Comparison of ENCODE assay signal across 14 cellular contexts in genomic region chr7:66929170-66929569, GRCh38. TPM values are rescaled to one million over a fixed set of nuclear protein-coding genes. Genes with fewer than 3 reads are reported as not detected.
DNase-seq lines count a peak whose midpoint lies in the region; ATAC-seq and TF ChIP-seq lines count a peak whose summit lies in the region.
"Had no signal": no experiment of that assay in that cellular context is flagged by ENCODE, and none has a peak within 500 bp of the region (broad histone marks: within the 10 kb centered on the region; RNA-seq: fewer than 3 reads in every experiment).

No MANE protein-coding gene starts in this region.

- no peaks in the 10 kb centered on the region for H3K9me3 Mint-ChIP-seq in natural killer cell
- H3K9me3 Mint-ChIP-seq in natural killer cell treated with Interleukin-12 subunit alpha and Interleukin-12 subunit beta and Interleukin-15 and Interleukin-18, amount 100 ng/mL, for 72 hours: no peaks in the 10 kb centered on the region
- no peaks in the 10 kb centered on the region for H3K9me3 Mint-ChIP-seq in activated naive CD8-positive, alpha-beta T cell treated with anti-CD3 and anti-CD28 coated beads, Interleukin-2, amount 50 U/mL, for 24 hours
- no peaks in the 10 kb centered on the region for H3K9me3 Mint-ChIP-seq in effector memory CD8-positive, alpha-beta T cell
- H3K9me3 Mint-ChIP-seq in stimulated activated effector memory CD8-positive, alpha-beta T cell treated with anti-CD3 and anti-CD28 coated beads, Interleukin-12 subunit alpha, Interleukin-12 subunit beta, amount 100 ng/mL, for 72 hours: no peaks in the 10 kb centered on the region
- H3K9me3 Mint-ChIP-seq in H9: no peaks in the 10 kb centered on the region
- H3K9me3 Mint-ChIP-seq: CD4-positive, alpha-beta memory T cell had no signal

- WGBS in H9 (ENCODE audit: extremely low coverage, insufficient read length, low lambda C conversion rate): no CpG with 5 or more reads among the region's 8 CpGs

- H3K79me1 ChIP-seq in H9 (ENCODE audit: insufficient read depth, low read depth, low read length, poor library complexity, severe bottlenecking): peaks cover 5% of the 10 kb centered on the region

- H3K4ac ChIP-seq in H9 (ENCODE audit: low read depth, low read length): no peak overlapping the region

- no peak overlapping the region for H3K4me2 ChIP-seq in H9 (ENCODE audit: insufficient read depth, insufficient read length, low read length)

- H3K9me3 ChIP-seq in H9 (ENCODE audit: control insufficient read depth, low read depth, low read length): no peaks in the 10 kb centered on the region

- H3K14ac ChIP-seq in H9 (ENCODE audit: insufficient read depth, low read length): no peak overlapping the region

- DNase-seq in natural killer cell (no peak), MV-4-11 (lab: John Stamatoyannopoulos, UW) (no peak), H9 (no peak)
- DNase-seq in natural killer cell treated with Interleukin-12 subunit alpha and Interleukin-12 subunit beta and Interleukin-15 and Interleukin-18, amount 100 ng/mL, for 72 hours (ENCODE audit: low spot score): no peak
- DNase-seq in activated naive CD8-positive, alpha-beta T cell treated with anti-CD3 and anti-CD28 coated beads, Interleukin-2, amount 50 U/mL, for 24 hours: no peak
- DNase-seq in effector memory CD8-positive, alpha-beta T cell: no peak
- DNase-seq in stimulated activated effector memory CD8-positive, alpha-beta T cell treated with anti-CD3 and anti-CD28 coated beads, Interleukin-12 subunit alpha, Interleukin-12 subunit beta, amount 100 ng/mL, for 72 hours (ENCODE audit: low spot score in 2 of 2): no peak
- DNase-seq: C1 segment of cervical spinal cord; CD4-positive, alpha-beta memory T cell; DMS79; HCEC 1CT; IMR-90 had no signal

- no peak overlapping the region for H4K8ac ChIP-seq in H9 (replicated peaks; ENCODE audit: insufficient read length, low read depth, low read length)

- H3K18ac ChIP-seq in H9 (ENCODE audit: insufficient read length, low read depth, low read length): no peak overlapping the region

- H4K5ac ChIP-seq in H9 (ENCODE audit: insufficient read length, low read depth, low read length): no peak overlapping the region

- H3K36me3 Mint-ChIP-seq in natural killer cell: no peaks in the 10 kb centered on the region
- H3K36me3 Mint-ChIP-seq in natural killer cell treated with Interleukin-12 subunit alpha and Interleukin-12 subunit beta and Interleukin-15 and Interleukin-18, amount 100 ng/mL, for 72 hours: peaks cover 6% of the 10 kb centered on the region
- H3K36me3 Mint-ChIP-seq in activated naive CD8-positive, alpha-beta T cell treated with anti-CD3 and anti-CD28 coated beads, Interleukin-2, amount 50 U/mL, for 24 hours (ENCODE audit: low read depth): peaks cover 47% of the 10 kb centered on the region
- H3K36me3 Mint-ChIP-seq in effector memory CD8-positive, alpha-beta T cell (ENCODE audit: insufficient read depth): peaks cover 45% of the 10 kb centered on the region
- peaks cover 87% of the 10 kb centered on the region for H3K36me3 Mint-ChIP-seq in stimulated activated effector memory CD8-positive, alpha-beta T cell treated with anti-CD3 and anti-CD28 coated beads, Interleukin-12 subunit alpha, Interleukin-12 subunit beta, amount 100 ng/mL, for 72 hours
- H3K36me3 Mint-ChIP-seq in H9 (ENCODE audit: insufficient read depth in 1 of 3, low read depth in 3 of 3): peaks cover 2 to 19% (median 14%) of the 10 kb centered on the region in 3 experiments; a peak in 6 of 7 replicates

- H3K23ac ChIP-seq in H9 (ENCODE audit: insufficient read length, low read depth, low read length): no peak overlapping the region

- no peak overlapping the region for H3K56ac ChIP-seq in H9 (ENCODE audit: insufficient read length, low read depth, low read length)

- H4K20me1 ChIP-seq in H9 (ENCODE audit: control insufficient read depth, insufficient read depth, insufficient read length): no peaks in the 10 kb centered on the region

- no peak overlapping the region for H3K27ac ChIP-seq in H9 (ENCODE audit: insufficient read length, low read depth, low read length)

- no peak overlapping the region for H2BK12ac ChIP-seq in H9 (ENCODE audit: insufficient read length, low read depth, low read length)

- intact Hi-C loops in natural killer cell (cut with micrococcal nuclease): no loop called here

- no peak overlapping the region for H2BK15ac ChIP-seq in H9 (ENCODE audit: low read depth, low read length)

- no peak overlapping the region for H2BK5ac ChIP-seq in H9 (ENCODE audit: insufficient read length, low read length)

- no peak for TF ChIP-seq CTCF in natural killer cell (IDR thresholded peaks at IDR 0.05)
- TF ChIP-seq CTCF in H9 (conservative IDR thresholded peaks at IDR 0.05): no peak

- no peaks in the 10 kb centered on the region for H3K23me2 ChIP-seq in H9 (ENCODE audit: insufficient read length, low read depth, low read length, poor library complexity, severe bottlenecking)

- no peak overlapping the region for H2BK120ac ChIP-seq in H9 (ENCODE audit: low read depth, low read length, poor library complexity, severe bottlenecking)

- H4K91ac ChIP-seq in H9 (ENCODE audit: insufficient read length, low read depth, low read length): no peak overlapping the region

- H3K27me3 ChIP-seq in H9 (ENCODE audit: insufficient read depth, low read length): no peaks in the 10 kb centered on the region

- H3K79me2 ChIP-seq in H9 (ENCODE audit: insufficient read depth, low read length): peaks cover 30% of the 10 kb centered on the region; the same call in 1 of the 2 replicates

- H2AK5ac ChIP-seq in H9 (ENCODE audit: insufficient read length, low read length): no peak overlapping the region

- H3K4me1 ChIP-seq in H9 (ENCODE audit: insufficient read depth, low read length): peaks cover 2% of the 10 kb centered on the region; the same call in 1 of the 2 replicates

- H3T11ph ChIP-seq in H9 (ENCODE audit: low read length): no peak overlapping the region

- H3K9ac ChIP-seq in H9 (ENCODE audit: extremely low read depth, insufficient read length, low read length): no peak overlapping the region

- H3K27ac Mint-ChIP-seq in natural killer cell (peak overlapping the region; percentile 45 to 67), H9 (peak overlapping the region in 1 of 3 experiments; percentile 73; a peak in 2 of 7 replicates)
- H3K27ac Mint-ChIP-seq in natural killer cell treated with Interleukin-12 subunit alpha and Interleukin-12 subunit beta and Interleukin-15 and Interleukin-18, amount 100 ng/mL, for 72 hours: no peak overlapping the region
- H3K27ac Mint-ChIP-seq in activated naive CD8-positive, alpha-beta T cell treated with anti-CD3 and anti-CD28 coated beads, Interleukin-2, amount 50 U/mL, for 24 hours: peak overlapping the region; percentile 22
- peak overlapping the region; percentile 56 to 63 for H3K27ac Mint-ChIP-seq in effector memory CD8-positive, alpha-beta T cell
- peak overlapping the region; percentile 32 for H3K27ac Mint-ChIP-seq in stimulated activated effector memory CD8-positive, alpha-beta T cell treated with anti-CD3 and anti-CD28 coated beads, Interleukin-12 subunit alpha, Interleukin-12 subunit beta, amount 100 ng/mL, for 72 hours

- ATAC-seq in natural killer cell (no peak), GM21529 (IDR thresholded peaks at IDR 0.05; ENCODE audit: unreplicated experiment) (no peak)
- no peak for ATAC-seq in natural killer cell treated with Interleukin-12 subunit alpha and Interleukin-12 subunit beta and Interleukin-15 and Interleukin-18, amount 100 ng/mL, for 72 hours
- no peak for ATAC-seq in activated naive CD8-positive, alpha-beta T cell treated with anti-CD3 and anti-CD28 coated beads, Interleukin-2, amount 50 U/mL, for 24 hours
- no peak for ATAC-seq in effector memory CD8-positive, alpha-beta T cell (replicated peaks)
- ATAC-seq in stimulated activated effector memory CD8-positive, alpha-beta T cell treated with anti-CD3 and anti-CD28 coated beads, Interleukin-12 subunit alpha, Interleukin-12 subunit beta, amount 100 ng/mL, for 72 hours: no peak

- no peak overlapping the region for H2AFZ ChIP-seq in H9 (ENCODE audit: low read length)

- H2BK20ac ChIP-seq in H9 (ENCODE audit: low read depth, low read length, poor library complexity, severe bottlenecking): no peak overlapping the region

- no peaks in the 10 kb centered on the region for H3K27me3 Mint-ChIP-seq in natural killer cell (ENCODE audit: low read depth in 2 of 2)
- H3K27me3 Mint-ChIP-seq in natural killer cell treated with Interleukin-12 subunit alpha and Interleukin-12 subunit beta and Interleukin-15 and Interleukin-18, amount 100 ng/mL, for 72 hours: no peaks in the 10 kb centered on the region
- H3K27me3 Mint-ChIP-seq in activated naive CD8-positive, alpha-beta T cell treated with anti-CD3 and anti-CD28 coated beads, Interleukin-2, amount 50 U/mL, for 24 hours: no peaks in the 10 kb centered on the region
- H3K27me3 Mint-ChIP-seq in effector memory CD8-positive, alpha-beta T cell: no peaks in the 10 kb centered on the region
- no peaks in the 10 kb centered on the region for H3K27me3 Mint-ChIP-seq in H9 (ENCODE audit: low read depth)
- H3K27me3 Mint-ChIP-seq: B cell; CD4-positive, alpha-beta memory T cell had no signal

- H3K4me3 Mint-ChIP-seq in natural killer cell (no peak overlapping the region), H9 (no peak overlapping the region)
- H3K4me3 Mint-ChIP-seq in natural killer cell treated with Interleukin-12 subunit alpha and Interleukin-12 subunit beta and Interleukin-15 and Interleukin-18, amount 100 ng/mL, for 72 hours: no peak overlapping the region
- H3K4me3 Mint-ChIP-seq in activated naive CD8-positive, alpha-beta T cell treated with anti-CD3 and anti-CD28 coated beads, Interleukin-2, amount 50 U/mL, for 24 hours: no peak overlapping the region
- peak overlapping the region; percentile 27 to 36 for H3K4me3 Mint-ChIP-seq in effector memory CD8-positive, alpha-beta T cell
- no peak overlapping the region for H3K4me3 Mint-ChIP-seq in stimulated activated effector memory CD8-positive, alpha-beta T cell treated with anti-CD3 and anti-CD28 coated beads, Interleukin-12 subunit alpha, Interleukin-12 subunit beta, amount 100 ng/mL, for 72 hours
- H3K4me3 Mint-ChIP-seq: B cell had no signal

- H3K4me1 Mint-ChIP-seq in natural killer cell (peaks cover 57 to 59% of the 10 kb centered on the region in 2 donors), H9 (peaks cover 19 to 31% of the 10 kb centered on the region in 2 experiments)
- H3K4me1 Mint-ChIP-seq in natural killer cell treated with Interleukin-12 subunit alpha and Interleukin-12 subunit beta and Interleukin-15 and Interleukin-18, amount 100 ng/mL, for 72 hours (ENCODE audit: low read depth in 2 of 2): peaks cover 32 to 49% of the 10 kb centered on the region in 2 donors
- peaks cover 72% of the 10 kb centered on the region for H3K4me1 Mint-ChIP-seq in activated naive CD8-positive, alpha-beta T cell treated with anti-CD3 and anti-CD28 coated beads, Interleukin-2, amount 50 U/mL, for 24 hours
- H3K4me1 Mint-ChIP-seq in effector memory CD8-positive, alpha-beta T cell (ENCODE audit: low read depth in 2 of 2): peaks cover 42 to 68% of the 10 kb centered on the region in 2 donors
- peaks cover 68% of the 10 kb centered on the region for H3K4me1 Mint-ChIP-seq in stimulated activated effector memory CD8-positive, alpha-beta T cell treated with anti-CD3 and anti-CD28 coated beads, Interleukin-12 subunit alpha, Interleukin-12 subunit beta, amount 100 ng/mL, for 72 hours

RNA-seq across cellular contexts. Expression of gene TMEM248, which starts 8.1 kb away (rescaled TPM):
- total RNA-seq in natural killer cell (100 to 1,000 TPM in 2 of 3 donors, 10 to 100 TPM in 1; 97.3 to 105 (median 103) TPM), H9 (2021) (74.2 and 74.4 TPM in 2 replicates)
- 100 to 1,000 TPM in 1 of 2 donors, 10 to 100 TPM in 1; 88.2 to 110 TPM for total RNA-seq in natural killer cell treated with Interleukin-12 subunit alpha and Interleukin-12 subunit beta and Interleukin-15 and Interleukin-18, amount 100 ng/mL, for 72 hours

Comparison
In these comparisons a context has a peak if more than half of its experiments do, and no peak if none do; other contexts are left out.
1. H3K27ac Mint-ChIP-seq: peak in natural killer cell (2 of 2), activated naive CD8-positive, alpha-beta T cell treated with anti-CD3 and anti-CD28 coated beads, Interleukin-2, amount 50 U/mL, for 24 hours (single experiment), effector memory CD8-positive, alpha-beta T cell (2 of 2) and stimulated activated effector memory CD8-positive, alpha-beta T cell treated with anti-CD3 and anti-CD28 coated beads, Interleukin-12 subunit alpha, Interleukin-12 subunit beta, amount 100 ng/mL, for 72 hours (single experiment); none in natural killer cell treated with Interleukin-12 subunit alpha and Interleukin-12 subunit beta and Interleukin-15 and Interleukin-18, amount 100 ng/mL, for 72 hours (0 of 2).
2. H3K4me3 Mint-ChIP-seq: peak in effector memory CD8-positive, alpha-beta T cell (2 of 2); none in natural killer cell (single experiment), natural killer cell treated with Interleukin-12 subunit alpha and Interleukin-12 subunit beta and Interleukin-15 and Interleukin-18, amount 100 ng/mL, for 72 hours (single experiment), activated naive CD8-positive, alpha-beta T cell treated with anti-CD3 and anti-CD28 coated beads, Interleukin-2, amount 50 U/mL, for 24 hours (single experiment), stimulated activated effector memory CD8-positive, alpha-beta T cell treated with anti-CD3 and anti-CD28 coated beads, Interleukin-12 subunit alpha, Interleukin-12 subunit beta, amount 100 ng/mL, for 72 hours (single experiment) and H9 (0 of 2).